8 cellular contexts compared by ENCODE assay signal in genomic region chr6:116287668-116288282, GRCh38. TPM values are rescaled to one million over a fixed set of nuclear protein-coding genes. Genes with fewer than 3 reads are reported as not detected.
DNase-seq lines count a peak whose midpoint lies in the region; ATAC-seq, FAIRE-seq and TF ChIP-seq lines count a peak whose summit lies in the region.

No MANE protein-coding gene starts in this region.

- peak; percentile 77 for TF ChIP-seq CTCF in AG09309 (IDR thresholded peaks at IDR 0.05; ENCODE audit: control insufficient read depth, insufficient read depth, low read depth, low read length, missing control alignments)
- TF ChIP-seq CTCF in KMS-11 (conservative IDR thresholded peaks at IDR 0.05; ENCODE audit: low read depth, low read length) = peak; percentile 71
- peak; percentile 85 for TF ChIP-seq CTCF in osteoblast (IDR thresholded peaks at IDR 0.05; ENCODE audit: extremely low read depth, low read depth, low read length)

- H3K36me3 ChIP-seq in KMS-11 (ENCODE audit: insufficient read depth) (no peaks in the 10 kb centered on the region), osteoblast (ENCODE audit: insufficient read depth, low read length) (no peaks in the 10 kb centered on the region)

- H4K20me1 ChIP-seq in KMS-11 (ENCODE audit: insufficient read depth) = no peaks in the 10 kb centered on the region
- H4K20me1 ChIP-seq in osteoblast (ENCODE audit: insufficient read depth, low read length) = no peaks in the 10 kb centered on the region

- H3K79me2 ChIP-seq in KMS-11 (ENCODE audit: insufficient read depth, low read depth) (no peaks in the 10 kb centered on the region), osteoblast (ENCODE audit: insufficient read depth, low read length) (no peaks in the 10 kb centered on the region)

- no peak overlapping the region for H3K4me3 ChIP-seq in AG09309 (ENCODE audit: control insufficient read depth, low read depth, low read length)
- no peak overlapping the region for H3K4me3 ChIP-seq in KMS-11 (IDR thresholded peaks at IDR 0.05; ENCODE audit: insufficient read depth, low read depth, low read length)
- no peak overlapping the region for H3K4me3 ChIP-seq in osteoblast (ENCODE audit: insufficient read depth, low read length)

- peak; percentile 91 for FAIRE-seq in GM12892 (lab: Jason Lieb, UNC)

- H3K27me3 ChIP-seq in KMS-11 (ENCODE audit: insufficient read depth, low read depth) (no peaks in the 10 kb centered on the region), osteoblast (ENCODE audit: insufficient read depth, low read length) (no peaks in the 10 kb centered on the region)

- H3K4me2 ChIP-seq in KMS-11 (no peak overlapping the region), osteoblast (ENCODE audit: insufficient read depth, low read length) (no peak overlapping the region)

- no peak for TF ChIP-seq POLR2A in GM12892 (IDR thresholded peaks at IDR 0.05; ENCODE audit: low read depth, low read length)

- H3K27ac ChIP-seq in KMS-11 = no peak overlapping the region
- H3K27ac ChIP-seq in osteoblast (ENCODE audit: low read depth, low read length) = no peak overlapping the region

- no peaks in the 10 kb centered on the region for H3K9me3 ChIP-seq in osteoblast (ENCODE audit: low read depth, low read length)

- H3K4me1 ChIP-seq in KMS-11 (ENCODE audit: low read depth, poor library complexity, severe bottlenecking) (no peaks in the 10 kb centered on the region), osteoblast (ENCODE audit: insufficient read depth, low read length) (peaks cover 8% of the 10 kb centered on the region)

- H3K9ac ChIP-seq in KMS-11 = no peak overlapping the region

- H2AFZ ChIP-seq in KMS-11 (ENCODE audit: low read depth) (no peak overlapping the region), osteoblast (ENCODE audit: low read length) (no peak overlapping the region)

- no peak for ATAC-seq in GM21447 (IDR thresholded peaks at IDR 0.05; ENCODE audit: unreplicated experiment)

- DNase-seq in AG09309 (ENCODE audit: low read depth) = no peak
- no peak for DNase-seq in GM12892 (ENCODE audit: insufficient read length)
- peak; percentile 39 for DNase-seq in SKM-1 treated with dmso at 0.1 percent for 144 hours (lab: John Stamatoyannopoulos, UW; ENCODE audit: unreplicated experiment)
- DNase-seq in fibroblast of peridontal ligament (ENCODE audit: extremely low read depth) = peak; percentile 82
- no peak for DNase-seq in osteoblast (ENCODE audit: insufficient read length, low spot score, missing footprints)
- DNase-seq in activated CD8-positive, alpha-beta memory T cell treated with anti-CD3 and anti-CD28 coated beads, Interleukin-2, amount 50 U/mL, for 4 hours = no peak

RNA-seq across cellular contexts. Expression of gene TSPYL1, which starts 8.0 kb away (rescaled TPM):
- 25.5 TPM for polyA plus RNA-seq in GM12892 (2012; ENCODE audit: missing spikeins)
- 89.4 and 91.6 TPM in 2 replicates for total RNA-seq in osteoblast

RNA-seq across cellular contexts. Expression of gene TSPYL4, which starts 33.9 kb away (rescaled TPM):
- 13.1 TPM for polyA plus RNA-seq in GM12892 (2012; ENCODE audit: missing spikeins)
- total RNA-seq in osteoblast = 23.9 and 24.6 TPM in 2 replicates

Comparison
In these comparisons a context has a peak if more than half of its experiments do, and no peak if none do; other contexts are left out.
1. DNase-seq: peak in SKM-1 treated with dmso at 0.1 percent for 144 hours (single experiment) and fibroblast of peridontal ligament (single experiment); none in AG09309 (single experiment), GM12892 (single experiment), osteoblast (single experiment) and activated CD8-positive, alpha-beta memory T cell treated with anti-CD3 and anti-CD28 coated beads, Interleukin-2, amount 50 U/mL, for 4 hours (single experiment).
2. Peak in every context shown above with its lines, with median percentiles within 50 percentile points of each other: CTCF ChIP-seq.